ENCODE assay signal across 8 cellular contexts in genomic region chr1:27525296-27526271, GRCh38. TPM values are rescaled to one million over a fixed set of nuclear protein-coding genes. Genes with fewer than 3 reads are reported as not detected.
A peak's percentile ranks its signal among the peaks of the same experiment; 100 is the strongest.
DNase-seq lines count a peak whose midpoint lies in the region; ATAC-seq and TF ChIP-seq lines count a peak whose summit lies in the region.

No MANE protein-coding gene starts in this region.

- TF ChIP-seq CTCF in glutamatergic neuron (IDR thresholded peaks at IDR 0.05; ENCODE audit: partially characterized antibody, unreplicated experiment) = no peak

- ATAC-seq in HG02678 (IDR thresholded peaks at IDR 0.05; ENCODE audit: unreplicated experiment) (peak; percentile 40), HG02588 (IDR thresholded peaks at IDR 0.05; ENCODE audit: unreplicated experiment) (no peak)

- no peak overlapping the region for H3K4me3 ChIP-seq in MG63

- intact Hi-C loops in activated T-helper 2 cell treated with anti-CD3 and anti-CD28 coated beads, Interferon-gamma antibody, Interleukin-2, Interleukin-4, amounts not matched to agents 10 μg/mL and 5 μg/mL and 100 μg/mL, durations not matched to agents 14 hours and 24 hours and 36 hours (cut with micrococcal nuclease) = no loop called here
- intact Hi-C loops in posterior vena cava (cut with DNase I) = loop anchor here in 1 of 2 donors (2.0 kb wide), 1 partner anchor 25 kb away; no protein-coding TSS in a partner anchor

- H3K36me3 Mint-ChIP-seq in activated T-helper 2 cell treated with anti-CD3 and anti-CD28 coated beads, Interferon-gamma antibody, Interleukin-2, Interleukin-4, amounts not matched to agents 10 μg/mL and 5 μg/mL and 100 μg/mL, durations not matched to agents 14 hours and 24 hours and 36 hours (ENCODE audit: low read depth) = peaks cover 23% of the 10 kb centered on the region
- H3K36me3 Mint-ChIP-seq in glutamatergic neuron (ENCODE audit: unreplicated experiment) = no peaks in the 10 kb centered on the region

- no peaks in the 10 kb centered on the region for H3K9me3 ChIP-seq in MG63

- peak overlapping the region; percentile 71 for H3K4me3 Mint-ChIP-seq in activated T-helper 2 cell treated with anti-CD3 and anti-CD28 coated beads, Interferon-gamma antibody, Interleukin-2, Interleukin-4, amounts not matched to agents 10 μg/mL and 5 μg/mL and 100 μg/mL, durations not matched to agents 14 hours and 24 hours and 36 hours (ENCODE audit: low read depth)
- peak overlapping the region; percentile 92 for H3K4me3 Mint-ChIP-seq in glutamatergic neuron (ENCODE audit: unreplicated experiment)

- peak overlapping the region; percentile 67 for H3K27ac Mint-ChIP-seq in activated T-helper 2 cell treated with anti-CD3 and anti-CD28 coated beads, Interferon-gamma antibody, Interleukin-2, Interleukin-4, amounts not matched to agents 10 μg/mL and 5 μg/mL and 100 μg/mL, durations not matched to agents 14 hours and 24 hours and 36 hours
- H3K27ac Mint-ChIP-seq in glutamatergic neuron (ENCODE audit: unreplicated experiment) = peak overlapping the region; percentile 98

- H3K4me1 Mint-ChIP-seq in activated T-helper 2 cell treated with anti-CD3 and anti-CD28 coated beads, Interferon-gamma antibody, Interleukin-2, Interleukin-4, amounts not matched to agents 10 μg/mL and 5 μg/mL and 100 μg/mL, durations not matched to agents 14 hours and 24 hours and 36 hours (ENCODE audit: low read depth) = peaks cover 58% of the 10 kb centered on the region
- H3K4me1 Mint-ChIP-seq in glutamatergic neuron (ENCODE audit: low read depth, unreplicated experiment) = peaks cover 65% of the 10 kb centered on the region

- H3K9me3 Mint-ChIP-seq in activated T-helper 2 cell treated with anti-CD3 and anti-CD28 coated beads, Interferon-gamma antibody, Interleukin-2, Interleukin-4, amounts not matched to agents 10 μg/mL and 5 μg/mL and 100 μg/mL, durations not matched to agents 14 hours and 24 hours and 36 hours = no peaks in the 10 kb centered on the region
- H3K9me3 Mint-ChIP-seq in glutamatergic neuron (ENCODE audit: unreplicated experiment) = peaks cover 49% of the 10 kb centered on the region

- DNase-seq in GF-D8 (lab: John Stamatoyannopoulos, UW) (peak; percentile 86), NOMO-1 (lab: John Stamatoyannopoulos, UW; ENCODE audit: unreplicated experiment in 2 of 2) (peak; percentile 90 to 97), glutamatergic neuron (peak; percentile 83), posterior vena cava (ENCODE audit: low spot score) (peak; percentile 93), MG63 (no peak)
- peak; percentile 61 for DNase-seq in activated T-helper 2 cell treated with anti-CD3 and anti-CD28 coated beads, Interferon-gamma antibody, Interleukin-2, Interleukin-4, amounts not matched to agents 10 μg/mL and 5 μg/mL and 100 μg/mL, durations not matched to agents 14 hours and 24 hours and 36 hours (ENCODE audit: low spot score)

- H3K27me3 Mint-ChIP-seq in activated T-helper 2 cell treated with anti-CD3 and anti-CD28 coated beads, Interferon-gamma antibody, Interleukin-2, Interleukin-4, amounts not matched to agents 10 μg/mL and 5 μg/mL and 100 μg/mL, durations not matched to agents 14 hours and 24 hours and 36 hours (ENCODE audit: low read depth) = no peaks in the 10 kb centered on the region
- H3K27me3 Mint-ChIP-seq in glutamatergic neuron (ENCODE audit: unreplicated experiment) = peaks cover 34% of the 10 kb centered on the region

- H3K36me3 ChIP-seq in MG63 = no peaks in the 10 kb centered on the region

- no peaks in the 10 kb centered on the region for H3K27me3 ChIP-seq in MG63

RNA-seq across cellular contexts. Expression of gene WASF2, which starts 35.6 kb away (rescaled TPM):
- total RNA-seq in activated T-helper 2 cell treated with anti-CD3 and anti-CD28 coated beads, Interferon-gamma antibody, Interleukin-2, Interleukin-4, amounts not matched to agents 10 μg/mL and 5 μg/mL and 100 μg/mL, durations not matched to agents 14 hours and 24 hours and 36 hours = 125 and 128 TPM in 2 replicates
- total RNA-seq in glutamatergic neuron (ENCODE audit: unreplicated experiment) = 47.0 TPM
- 100 to 1,000 TPM; 154 to 155 TPM for total RNA-seq in posterior vena cava
- 13.9 and 15.5 TPM in 2 replicates for total RNA-seq in MG63 (2014; rRNA removed; shearing (Covaris generic); ENCODE audit: low replicate concordance)
